In the genomic region with DNA sequence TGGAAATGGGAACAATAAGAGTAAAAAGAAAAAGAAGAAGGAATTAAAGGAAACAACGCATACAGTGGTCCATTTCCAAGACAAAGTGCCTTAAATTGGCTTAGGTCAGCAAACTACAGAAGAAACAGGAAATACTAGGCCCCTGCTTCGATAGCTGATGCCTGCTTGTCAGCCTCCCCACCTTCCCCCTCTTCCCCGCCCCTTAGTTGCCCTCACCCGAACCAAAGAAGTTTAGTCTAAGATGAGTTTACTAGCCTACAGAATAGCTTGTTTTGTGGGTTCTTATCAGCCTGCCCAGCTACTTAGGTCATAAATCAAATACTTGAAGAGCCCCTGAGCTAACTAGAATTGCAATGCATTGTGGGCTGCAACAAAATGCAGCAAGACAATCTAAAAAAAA, we compare ENCODE assay signal across 11 cellular contexts. TPM values are rescaled to one million over a fixed set of nuclear protein-coding genes. Genes with fewer than 3 reads are reported as not detected.
"Had no signal": no experiment of that assay in that cellular context is flagged by ENCODE, and none has a peak within 500 bp of the region (broad histone marks: within the 10 kb centered on the region; RNA-seq: fewer than 3 reads in every experiment).

No MANE protein-coding gene starts in this region.

RNA-seq across cellular contexts. Expression of a gene that starts 33.2 kb away (rescaled TPM):
- total RNA-seq: activated CD4-positive, alpha-beta T cell treated with anti-CD3 and anti-CD28 coated beads for 36 hours; activated CD4-positive, alpha-beta T cell treated with anti-CD3 and anti-CD28 coated beads, Interleukin-2, amount 10 ng/mL, durations not matched to agents 7 days and 5 days; activated CD8-positive, alpha-beta T cell treated with anti-CD3 and anti-CD28 coated beads, Interleukin-2, amount 10 ng/mL, durations not matched to agents 7 days and 5 days; activated naive CD8-positive, alpha-beta T cell treated with anti-CD3 and anti-CD28 coated beads, Interleukin-2, amount 10 ng/mL, durations not matched to agents 7 days and 5 days; activated T-helper 2 cell treated with anti-CD3 and anti-CD28 coated beads, Interferon-gamma antibody, Interleukin-2, Interleukin-4, amounts not matched to agents 10 μg/mL and 5 μg/mL and 100 μg/mL, durations not matched to agents 14 hours and 24 hours and 36 hours; breast epithelium; cardiac septum; OCI-LY7; RPMI7951; SJCRH30 had no signal
- polyA plus RNA-seq: SK-N-SH had no signal
